In genomic region chr4:28868831-28869230, GRCh38 we compare ENCODE assay signal across 15 cellular contexts.
DNase-seq lines count a peak whose midpoint lies in the region; TF ChIP-seq lines count a peak whose summit lies in the region.
"Had no signal": no experiment of that assay in that cellular context is flagged by ENCODE, and none has a peak within 500 bp of the region (broad histone marks: within the 10 kb centered on the region; RNA-seq: fewer than 3 reads in every experiment).

No MANE protein-coding gene starts in this region.

- no peaks in the 10 kb centered on the region for H3K27me3 ChIP-seq in esophagus squamous epithelium

- H3K9me3 ChIP-seq in esophagus squamous epithelium, result no peaks in the 10 kb centered on the region

- no peak for TF ChIP-seq POLR2A in esophagus squamous epithelium (IDR thresholded peaks at IDR 0.05)

- H3K4me3 ChIP-seq in fibroblast of pulmonary artery (replicated peaks; ENCODE audit: low read depth, low read length), result no peak overlapping the region
- no peak overlapping the region for H3K4me3 ChIP-seq in retinal pigment epithelial cell (ENCODE audit: low read length)
- no peak overlapping the region for H3K4me3 ChIP-seq in esophagus squamous epithelium
- H3K4me3 ChIP-seq: GM23248 had no signal

- no peaks in the 10 kb centered on the region for H3K4me1 ChIP-seq in esophagus squamous epithelium

- no peak overlapping the region for H3K27ac ChIP-seq in esophagus squamous epithelium
- H3K27ac ChIP-seq: GM23248, HL-60 had no signal

- no peaks in the 10 kb centered on the region for H3K36me3 ChIP-seq in esophagus squamous epithelium

- TF ChIP-seq CTCF in fibroblast of pulmonary artery (IDR thresholded peaks at IDR 0.05; ENCODE audit: low read length, missing control alignments), result no peak
- no peak for TF ChIP-seq CTCF in retinal pigment epithelial cell (conservative IDR thresholded peaks at IDR 0.05; ENCODE audit: low read depth, low read length)
- TF ChIP-seq CTCF in esophagus squamous epithelium (IDR thresholded peaks at IDR 0.05), result no peak

- DNase-seq in EL, result peak; percentile 38
- DNase-seq in amniotic epithelial cell (ENCODE audit: low read depth), result peak; percentile 59
- peak; percentile 27 for DNase-seq in fibroblast of pulmonary artery (ENCODE audit: low read depth)
- peak; percentile 14 for DNase-seq in retinal pigment epithelial cell (ENCODE audit: low read depth)
- no peak for DNase-seq in NCI-H1105 treated with DMSO at 0.1 percent for 48 hours (lab: John Stamatoyannopoulos, UW)
- no peak for DNase-seq in esophagus squamous epithelium (lab: John Stamatoyannopoulos, UW)
- no peak for DNase-seq in UCSD-AML1 (lab: John Stamatoyannopoulos, UW; ENCODE audit: unreplicated experiment)
- DNase-seq: ACHN; C1 segment of cervical spinal cord; Calu3; CD4-positive, alpha-beta T cell; DMS 273 treated with DMSO at 0.1 percent for 48 hours; GDM1; GM23248 had no signal

- intact Hi-C loops in esophagus squamous epithelium (cut with DNase I), result no loop called here

- 37 to 68% methylated on average over 3 of the region's 3 CpGs for WGBS in esophagus squamous epithelium, 2 donors

Comparison
In these comparisons a context has a peak if more than half of its experiments do, and no peak if none do; other contexts are left out.
1. DNase-seq: peak in EL (single experiment), amniotic epithelial cell (single experiment), fibroblast of pulmonary artery (single experiment) and retinal pigment epithelial cell (single experiment); none in NCI-H1105 treated with DMSO at 0.1 percent for 48 hours (single experiment), esophagus squamous epithelium (single experiment) and UCSD-AML1 (single experiment).